16 cellular contexts compared by ENCODE assay signal in genomic region chr5:126938461-126938860, GRCh38.
DNase-seq lines count a peak whose midpoint lies in the region; ATAC-seq and TF ChIP-seq lines count a peak whose summit lies in the region.
"Had no signal": no experiment of that assay in that cellular context is flagged by ENCODE, and none has a peak within 500 bp of the region (broad histone marks: within the 10 kb centered on the region; RNA-seq: fewer than 3 reads in every experiment).

No MANE protein-coding gene starts in this region.

- H3K9me3 Mint-ChIP-seq in stimulated activated effector memory CD8-positive, alpha-beta T cell treated with anti-CD3 and anti-CD28 coated beads, Interleukin-12 subunit alpha, Interleukin-12 subunit beta, amount 100 ng/mL, for 72 hours = no peaks in the 10 kb centered on the region
- H3K9me3 Mint-ChIP-seq: activated naive CD8-positive, alpha-beta T cell treated with anti-CD3 and anti-CD28 coated beads for 36 hours; H9; memory B cell had no signal

- H2AFZ ChIP-seq in GM23248 (no peak overlapping the region), smooth muscle cell (ENCODE audit: low read depth) (no peak overlapping the region)

- no peaks in the 10 kb centered on the region for H3K79me2 ChIP-seq in GM23248 (ENCODE audit: insufficient read depth)
- no peaks in the 10 kb centered on the region for H3K79me2 ChIP-seq in smooth muscle cell (ENCODE audit: low read depth)

- no peaks in the 10 kb centered on the region for H3K4me1 Mint-ChIP-seq in stimulated activated effector memory CD8-positive, alpha-beta T cell treated with anti-CD3 and anti-CD28 coated beads, Interleukin-12 subunit alpha, Interleukin-12 subunit beta, amount 100 ng/mL, for 72 hours

- H3K4me3 ChIP-seq in GM23248 = no peak overlapping the region
- H3K4me3 ChIP-seq in smooth muscle cell = no peak overlapping the region
- H3K4me3 ChIP-seq: ovary, SJCRH30, upper lobe of left lung had no signal

- ATAC-seq in SK-N-SH treated with all-trans-retinoic acid at 6 μM for 48 hours (peak; percentile 90), HG02885 (IDR thresholded peaks at IDR 0.05; ENCODE audit: poor library complexity, unreplicated experiment) (no peak)
- ATAC-seq in stimulated activated effector memory CD8-positive, alpha-beta T cell treated with anti-CD3 and anti-CD28 coated beads, Interleukin-12 subunit alpha, Interleukin-12 subunit beta, amount 100 ng/mL, for 72 hours = no peak

- no peak overlapping the region for H3K9ac ChIP-seq in GM23248
- H3K9ac ChIP-seq in smooth muscle cell (ENCODE audit: low read depth) = no peak overlapping the region

- H3K9me3 ChIP-seq in GM23248 (ENCODE audit: low read depth) (no peaks in the 10 kb centered on the region), smooth muscle cell (replicated peaks; ENCODE audit: low read depth) (no peaks in the 10 kb centered on the region)
- H3K9me3 ChIP-seq: ovary, SJCRH30, upper lobe of left lung had no signal

- H3F3A ChIP-seq in GM23248 (ENCODE audit: insufficient read depth) (peaks cover 9% of the 10 kb centered on the region; the same call in 1 of the 2 replicates), smooth muscle cell (ENCODE audit: low read depth) (no peaks in the 10 kb centered on the region)

- no peak overlapping the region for H3K4me3 Mint-ChIP-seq in stimulated activated effector memory CD8-positive, alpha-beta T cell treated with anti-CD3 and anti-CD28 coated beads, Interleukin-12 subunit alpha, Interleukin-12 subunit beta, amount 100 ng/mL, for 72 hours
- H3K4me3 Mint-ChIP-seq: activated naive CD8-positive, alpha-beta T cell treated with anti-CD3 and anti-CD28 coated beads for 36 hours; H9; memory B cell had no signal

- no peaks in the 10 kb centered on the region for H3K36me3 Mint-ChIP-seq in stimulated activated effector memory CD8-positive, alpha-beta T cell treated with anti-CD3 and anti-CD28 coated beads, Interleukin-12 subunit alpha, Interleukin-12 subunit beta, amount 100 ng/mL, for 72 hours
- H3K36me3 Mint-ChIP-seq: activated naive CD8-positive, alpha-beta T cell treated with anti-CD3 and anti-CD28 coated beads for 36 hours had no signal

- no peaks in the 10 kb centered on the region for H4K20me1 ChIP-seq in GM23248 (ENCODE audit: insufficient read depth)
- H4K20me1 ChIP-seq in smooth muscle cell (ENCODE audit: low read depth) = no peaks in the 10 kb centered on the region

- H3K4me1 ChIP-seq in GM23248 (ENCODE audit: insufficient read depth) = peaks cover 28% of the 10 kb centered on the region
- H3K4me1 ChIP-seq in smooth muscle cell (ENCODE audit: low read depth) = peaks cover 6% of the 10 kb centered on the region
- H3K4me1 ChIP-seq: upper lobe of left lung had no signal

- TF ChIP-seq CTCF in smooth muscle cell (IDR thresholded peaks at IDR 0.05; ENCODE audit: borderline replicate concordance, insufficient read depth, poor library complexity, severe bottlenecking) = no peak

- H3K4me2 ChIP-seq in GM23248 (ENCODE audit: unreplicated experiment) = peak overlapping the region; percentile 51
- H3K4me2 ChIP-seq in smooth muscle cell = peak overlapping the region; percentile 33

- H3K27ac Mint-ChIP-seq in stimulated activated effector memory CD8-positive, alpha-beta T cell treated with anti-CD3 and anti-CD28 coated beads, Interleukin-12 subunit alpha, Interleukin-12 subunit beta, amount 100 ng/mL, for 72 hours = no peak overlapping the region
- H3K27ac Mint-ChIP-seq: activated naive CD8-positive, alpha-beta T cell treated with anti-CD3 and anti-CD28 coated beads for 36 hours; memory B cell had no signal

- in situ Hi-C loops in GM23248 (cut with MboI) = no loop called here

- H3K27me3 ChIP-seq in GM23248 (replicated peaks; ENCODE audit: insufficient read depth) (no peaks in the 10 kb centered on the region), smooth muscle cell (ENCODE audit: low read depth) (no peaks in the 10 kb centered on the region)
- H3K27me3 ChIP-seq: ovary, SJCRH30, upper lobe of left lung had no signal

- peak; percentile 90 for DNase-seq in GM23248
- peak; percentile 93 for DNase-seq in fibroblast of peridontal ligament (ENCODE audit: extremely low read depth)
- no peak for DNase-seq in smooth muscle cell (lab: John Stamatoyannopoulos, UW; ENCODE audit: unreplicated experiment)
- DNase-seq in stimulated activated effector memory CD8-positive, alpha-beta T cell treated with anti-CD3 and anti-CD28 coated beads, Interleukin-12 subunit alpha, Interleukin-12 subunit beta, amount 100 ng/mL, for 72 hours (ENCODE audit: low spot score in 2 of 2) = no peak
- DNase-seq in NCI-H2107 (lab: John Stamatoyannopoulos, UW) = no peak
- no peak for DNase-seq in activated CD4-positive, alpha-beta T cell treated with anti-CD3 and anti-CD28 coated beads for 4 hours
- DNase-seq: activated naive CD8-positive, alpha-beta T cell treated with anti-CD3 and anti-CD28 coated beads for 36 hours; H9; NCI-H1436; NCI-H82; ovary; SJCRH30; upper lobe of left lung had no signal

- no peaks in the 10 kb centered on the region for H3K9me2 ChIP-seq in GM23248 (ENCODE audit: insufficient read depth)

- peak overlapping the region; percentile 39 for H3K27ac ChIP-seq in GM23248
- H3K27ac ChIP-seq in smooth muscle cell (ENCODE audit: low read depth) = peak overlapping the region; percentile 51
- H3K27ac ChIP-seq: ovary, SJCRH30, upper lobe of left lung had no signal

- H3K36me3 ChIP-seq in GM23248 (ENCODE audit: low read depth) = no peaks in the 10 kb centered on the region
- no peaks in the 10 kb centered on the region for H3K36me3 ChIP-seq in smooth muscle cell (ENCODE audit: low read depth)
- H3K36me3 ChIP-seq: ovary, SJCRH30, upper lobe of left lung had no signal

TF ChIP-seq in SK-N-SH treated with all-trans-retinoic acid at 6 μM for 48 hours, 23 proteins besides CTCF, POLR2A, EP300 and RAD21:
- no peak for TF ChIP-seq ZC3H10 (CRISPR knock-in tag; IDR thresholded peaks at IDR 0.05)
- no peak for TF ChIP-seq ZNF8 (CRISPR knock-in tag; IDR thresholded peaks at IDR 0.05)
- no peak for TF ChIP-seq TCF4 (CRISPR knock-in tag; IDR thresholded peaks at IDR 0.05; ENCODE audit: borderline replicate concordance)
- no peak for TF ChIP-seq SNAI2 (CRISPR knock-in tag; IDR thresholded peaks at IDR 0.05)
- no peak; the same call in 1 of the 2 replicates for TF ChIP-seq ISL1 (CRISPR knock-in tag; IDR thresholded peaks at IDR 0.05)
- no peak for TF ChIP-seq PPARA (CRISPR knock-in tag; IDR thresholded peaks at IDR 0.05; ENCODE audit: borderline replicate concordance)
- TF ChIP-seq CREB5 (CRISPR knock-in tag; IDR thresholded peaks at IDR 0.05; ENCODE audit: low read depth) = no peak
- no peak for TF ChIP-seq POU6F1 (CRISPR knock-in tag; IDR thresholded peaks at IDR 0.05; ENCODE audit: borderline replicate concordance, low read depth)
- no peak for TF ChIP-seq OSR1 (CRISPR knock-in tag; IDR thresholded peaks at IDR 0.05)
- no peak for TF ChIP-seq CSDC2 (CRISPR knock-in tag; IDR thresholded peaks at IDR 0.05)
- TF ChIP-seq GLIS3 (CRISPR knock-in tag; IDR thresholded peaks at IDR 0.05) = no peak

Comparison
In these comparisons a context has a peak if more than half of its experiments do, and no peak if none do; other contexts are left out.
1. DNase-seq: peak in GM23248 (single experiment) and fibroblast of peridontal ligament (single experiment); none in smooth muscle cell (single experiment), stimulated activated effector memory CD8-positive, alpha-beta T cell treated with anti-CD3 and anti-CD28 coated beads, Interleukin-12 subunit alpha, Interleukin-12 subunit beta, amount 100 ng/mL, for 72 hours (0 of 2), NCI-H2107 (single experiment) and activated CD4-positive, alpha-beta T cell treated with anti-CD3 and anti-CD28 coated beads for 4 hours (0 of 2).